ENCODE assay signal across 29 cellular contexts in the genomic region with DNA sequence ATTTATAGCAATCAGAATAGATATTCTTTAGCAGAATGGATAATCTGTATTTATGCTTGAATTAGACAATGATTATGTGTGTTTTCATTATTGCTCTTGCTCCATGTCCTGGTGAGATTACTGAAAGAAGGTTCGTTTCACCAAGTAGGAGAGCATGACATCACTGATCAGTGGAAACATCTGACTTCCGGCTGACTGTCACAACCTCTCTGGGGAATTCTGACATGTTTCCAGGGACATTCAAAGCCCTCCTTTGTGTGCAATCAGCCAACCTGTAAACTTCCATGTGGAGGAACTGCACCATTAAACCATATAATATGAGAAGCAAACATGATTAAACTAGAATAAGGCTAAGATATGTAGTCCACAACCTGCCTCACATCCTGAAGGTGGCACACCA.
"Had no signal": no experiment of that assay in that cellular context is flagged by ENCODE, and none has a peak within 500 bp of the region (broad histone marks: within the 10 kb centered on the region; RNA-seq: fewer than 3 reads in every experiment).

No MANE protein-coding gene starts in this region.

- H3K27ac ChIP-seq: breast epithelium, epithelial cell of prostate, gastrocnemius medialis, stomach, thyroid gland, upper lobe of left lung, vagina had no signal

- H3K36me3 Mint-ChIP-seq: activated CD4-positive, alpha-beta memory T cell treated with anti-CD3 and anti-CD28 coated beads for 36 hours; activated naive CD4-positive, alpha-beta T cell treated with anti-CD3 and anti-CD28 coated beads, Interleukin-2, amount 50 U/mL, for 24 hours; immature natural killer cell; naive thymus-derived CD8-positive, alpha-beta T cell; stimulated activated naive B cell treated with anti-CD40 and anti-IgM and Interleukin-4, amounts not matched to agents 10 μg/mL and 1 μg/mL and 100 μg/mL, for 72 hours had no signal

- H3K9me3 Mint-ChIP-seq: activated CD4-positive, alpha-beta T cell treated with anti-CD3 and anti-CD28 coated beads, Interleukin-2, amount 10 ng/mL, durations not matched to agents 24 days and 14 days; activated naive CD4-positive, alpha-beta T cell treated with anti-CD3 and anti-CD28 coated beads, Interleukin-2, amount 50 U/mL, for 24 hours; stimulated activated naive B cell treated with anti-CD40 and anti-IgM and Interleukin-4, amounts not matched to agents 10 μg/mL and 1 μg/mL and 100 μg/mL, for 72 hours had no signal

- H3K4me3 Mint-ChIP-seq: activated CD4-positive, alpha-beta memory T cell treated with anti-CD3 and anti-CD28 coated beads for 36 hours; activated CD4-positive, alpha-beta T cell treated with anti-CD3 and anti-CD28 coated beads, Interleukin-2, amount 10 ng/mL, durations not matched to agents 24 days and 14 days; activated naive CD4-positive, alpha-beta T cell treated with anti-CD3 and anti-CD28 coated beads, Interleukin-2, amount 50 U/mL, for 24 hours; immature natural killer cell; naive thymus-derived CD8-positive, alpha-beta T cell; neural crest cell; stimulated activated naive B cell treated with anti-CD40 and anti-IgM and Interleukin-4, amounts not matched to agents 10 μg/mL and 1 μg/mL and 100 μg/mL, for 72 hours had no signal

- ATAC-seq: gastrocnemius medialis; naive thymus-derived CD8-positive, alpha-beta T cell; right cardiac atrium; stimulated activated naive B cell treated with anti-CD40 and anti-IgM and Interleukin-4, amounts not matched to agents 10 μg/mL and 1 μg/mL and 100 μg/mL, for 72 hours had no signal

- H3K27me3 ChIP-seq: breast epithelium, gastrocnemius medialis, stomach, thyroid gland, upper lobe of left lung, vagina had no signal

- H3K36me3 ChIP-seq: breast epithelium, gastrocnemius medialis, stomach, thyroid gland, upper lobe of left lung, vagina had no signal

- H3K9me3 ChIP-seq: breast epithelium, gastrocnemius medialis, stomach, thyroid gland, upper lobe of left lung, vagina had no signal

- H3K4me1 ChIP-seq: breast epithelium, gastrocnemius medialis, stomach, thyroid gland, upper lobe of left lung, vagina had no signal

- H3K27me3 Mint-ChIP-seq: activated CD4-positive, alpha-beta memory T cell treated with anti-CD3 and anti-CD28 coated beads for 36 hours; activated CD4-positive, alpha-beta T cell treated with anti-CD3 and anti-CD28 coated beads, Interleukin-2, amount 10 ng/mL, durations not matched to agents 24 days and 14 days; activated naive CD4-positive, alpha-beta T cell treated with anti-CD3 and anti-CD28 coated beads, Interleukin-2, amount 50 U/mL, for 24 hours; naive thymus-derived CD8-positive, alpha-beta T cell; stimulated activated naive B cell treated with anti-CD40 and anti-IgM and Interleukin-4, amounts not matched to agents 10 μg/mL and 1 μg/mL and 100 μg/mL, for 72 hours had no signal

- H3K4me1 Mint-ChIP-seq: activated CD4-positive, alpha-beta T cell treated with anti-CD3 and anti-CD28 coated beads, Interleukin-2, amount 10 ng/mL, durations not matched to agents 24 days and 14 days; activated naive CD4-positive, alpha-beta T cell treated with anti-CD3 and anti-CD28 coated beads, Interleukin-2, amount 50 U/mL, for 24 hours; immature natural killer cell; naive thymus-derived CD8-positive, alpha-beta T cell; stimulated activated naive B cell treated with anti-CD40 and anti-IgM and Interleukin-4, amounts not matched to agents 10 μg/mL and 1 μg/mL and 100 μg/mL, for 72 hours had no signal

- FAIRE-seq: endometrium, kidney had no signal

- DNase-seq: activated CD4-positive, alpha-beta memory T cell treated with anti-CD3 and anti-CD28 coated beads for 36 hours; activated CD4-positive, alpha-beta T cell treated with anti-CD3 and anti-CD28 coated beads, Interleukin-2, amount 10 ng/mL, durations not matched to agents 24 days and 14 days; activated CD4-positive, CD25-positive, alpha-beta regulatory T cell treated with anti-CD3 and anti-CD28 coated beads, Interleukin-2, amount 50 U/mL, for 72 hours; activated CD8-positive, alpha-beta memory T cell treated with anti-CD3 and anti-CD28 coated beads, Interleukin-2, amount 50 U/mL, for 4 hours; activated gamma-delta T cell treated with Interleukin-2 at 50 U/mL for 16 hours; activated T-cell treated with anti-CD3 and anti-CD28 coated beads, Interleukin-2, amount 50 U/mL, for 1 hour; central memory CD4-positive, alpha-beta T cell; effector CD4-positive, alpha-beta T cell; gastrocnemius medialis; hippocampal formation; immature natural killer cell; kidney; mesenchymal stem cell; naive thymus-derived CD8-positive, alpha-beta T cell; posterior cingulate gyrus; right cardiac atrium; stimulated activated CD4-positive, alpha-beta T cell treated with anti-CD3 and anti-CD28 coated beads, Interleukin-15, amount 100 ng/mL, for 24 hours; stimulated activated CD4-positive, alpha-beta T cell treated with anti-CD3 and anti-CD28 coated beads, Interleukin-2, amount 100 ng/mL, for 24 hours; stimulated activated naive B cell treated with anti-CD40 and anti-IgM and Interleukin-4, amounts not matched to agents 10 μg/mL and 1 μg/mL and 100 μg/mL, for 72 hours; stomach; T-helper 9 cell; thyroid gland; upper lobe of left lung had no signal

- H3K4me3 ChIP-seq: breast epithelium, gastrocnemius medialis, stomach, thyroid gland, upper lobe of left lung, vagina had no signal

- H3K27ac Mint-ChIP-seq: activated CD4-positive, alpha-beta memory T cell treated with anti-CD3 and anti-CD28 coated beads for 36 hours; activated CD4-positive, alpha-beta T cell treated with anti-CD3 and anti-CD28 coated beads, Interleukin-2, amount 10 ng/mL, durations not matched to agents 24 days and 14 days; activated naive CD4-positive, alpha-beta T cell treated with anti-CD3 and anti-CD28 coated beads, Interleukin-2, amount 50 U/mL, for 24 hours; immature natural killer cell; naive thymus-derived CD8-positive, alpha-beta T cell; stimulated activated naive B cell treated with anti-CD40 and anti-IgM and Interleukin-4, amounts not matched to agents 10 μg/mL and 1 μg/mL and 100 μg/mL, for 72 hours had no signal
